Comparison of ENCODE assay signal across 36 cellular contexts in the genomic region with DNA sequence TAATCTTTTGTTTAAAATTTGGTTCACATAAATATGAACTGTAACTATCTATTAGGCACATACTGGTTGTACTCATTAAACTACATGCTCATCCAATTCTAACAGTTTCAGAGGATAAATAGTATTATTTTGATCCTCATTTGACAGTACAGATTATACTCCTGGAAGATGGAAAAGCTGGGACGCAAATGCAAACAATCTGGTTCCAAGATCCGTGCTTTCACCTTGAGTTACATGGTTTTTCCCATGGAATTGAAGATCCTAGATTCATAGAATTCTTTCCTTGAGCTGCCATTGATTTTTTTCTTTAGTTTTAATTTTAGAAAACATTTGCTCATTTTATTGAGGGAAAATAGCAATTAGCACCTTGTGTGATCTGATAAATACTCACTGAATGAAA.
DNase-seq lines count a peak whose midpoint lies in the region; FAIRE-seq and TF ChIP-seq lines count a peak whose summit lies in the region.
"Had no signal": no experiment of that assay in that cellular context is flagged by ENCODE, and none has a peak within 500 bp of the region (broad histone marks: within the 10 kb centered on the region; RNA-seq: fewer than 3 reads in every experiment).

No MANE protein-coding gene starts in this region.

- H3K36me3 ChIP-seq in neural cell (ENCODE audit: insufficient read depth, low read length) (no peaks in the 10 kb centered on the region), neural progenitor cell (no peaks in the 10 kb centered on the region), left ventricle myocardium inferior (no peaks in the 10 kb centered on the region)
- H3K36me3 ChIP-seq: BE2C; BLaER1; BLaER1 treated with 17β-estradiol and CSF1 and Interleukin-3, amounts not matched to agents 10 nM and 100 nM had no signal

- peak overlapping the region; percentile 53 for H3K4me2 ChIP-seq in neural cell (ENCODE audit: low read length)
- H3K4me2 ChIP-seq in neural progenitor cell, result peak overlapping the region; percentile 25
- H3K4me2 ChIP-seq: A549, BLaER1 had no signal

- DNase-seq in NCI-H82 (lab: John Stamatoyannopoulos, UW) (peak; percentile 20), NCI-H82 treated with DMSO at 0.1 percent for 48 hours (lab: John Stamatoyannopoulos, UW; ENCODE audit: unreplicated experiment) (no peak), neural progenitor cell (ENCODE audit: low spot score) (no peak), DMS 273 (lab: John Stamatoyannopoulos, UW; ENCODE audit: unreplicated experiment) (no peak), left ventricle myocardium inferior (no peak)
- no peak for DNase-seq in activated naive CD8-positive, alpha-beta T cell treated with anti-CD3 and anti-CD28 coated beads for 36 hours
- DNase-seq: 8988T; ACHN; AML-193; BE2C; C1 segment of cervical spinal cord; Caco-2; Calu3; CD4-positive, alpha-beta memory T cell; CD4-positive, alpha-beta T cell; CD4-positive, CD25-positive, alpha-beta regulatory T cell; CD8-positive, alpha-beta memory T cell; CD8-positive, alpha-beta T cell; COR-L47; DMS 273 treated with DMSO at 0.1 percent for 48 hours; DMS153; DMS53; DMS79; DMS79 treated with DMSO at 0.1 percent for 48 hours; DND-41; EL had no signal

- no peaks in the 10 kb centered on the region for H3K36me3 Mint-ChIP-seq in neural progenitor cell
- no peaks in the 10 kb centered on the region for H3K36me3 Mint-ChIP-seq in activated naive CD8-positive, alpha-beta T cell treated with anti-CD3 and anti-CD28 coated beads for 36 hours
- H3K36me3 Mint-ChIP-seq: CD14-positive monocyte; CD4-positive, alpha-beta memory T cell; CD4-positive, CD25-positive, alpha-beta regulatory T cell; CD8-positive, alpha-beta memory T cell; CD8-positive, alpha-beta T cell had no signal

- no peak for TF ChIP-seq EP300 in neural cell (conservative IDR thresholded peaks at IDR 0.05; ENCODE audit: poor library complexity, severe bottlenecking)

- FAIRE-seq in islet of Langerhans (lab: Jason Lieb, UNC), result peak; percentile 5
- FAIRE-seq: A204.1, A549 had no signal

- H3K9me3 Mint-ChIP-seq in neural progenitor cell, result no peaks in the 10 kb centered on the region
- H3K9me3 Mint-ChIP-seq in activated naive CD8-positive, alpha-beta T cell treated with anti-CD3 and anti-CD28 coated beads for 36 hours, result no peaks in the 10 kb centered on the region
- H3K9me3 Mint-ChIP-seq: CD4-positive, alpha-beta T cell had no signal

- no peak overlapping the region for H3K4me3 Mint-ChIP-seq in neural progenitor cell
- H3K4me3 Mint-ChIP-seq in activated naive CD8-positive, alpha-beta T cell treated with anti-CD3 and anti-CD28 coated beads for 36 hours, result no peak overlapping the region
- H3K4me3 Mint-ChIP-seq: B cell; CD14-positive monocyte; CD4-positive, alpha-beta memory T cell; CD4-positive, alpha-beta T cell; CD4-positive, CD25-positive, alpha-beta regulatory T cell; CD8-positive, alpha-beta memory T cell; CD8-positive, alpha-beta T cell had no signal

- H3K4me3 ChIP-seq in neural cell (ENCODE audit: low read length), result peak overlapping the region; percentile 27
- H3K4me3 ChIP-seq in neural progenitor cell, result no peak overlapping the region
- H3K4me3 ChIP-seq in left ventricle myocardium inferior, result no peak overlapping the region
- H3K4me3 ChIP-seq: A549; BLaER1; BLaER1 treated with 17β-estradiol and CSF1 and Interleukin-3, amounts not matched to agents 10 nM and 100 nM had no signal

- no peaks in the 10 kb centered on the region for H3K9me2 ChIP-seq in neural cell (ENCODE audit: insufficient read depth, low read length)

- peak overlapping the region; percentile 37 for H3K9ac ChIP-seq in neural cell (ENCODE audit: low read length)
- no peak overlapping the region for H3K9ac ChIP-seq in neural progenitor cell
- H3K9ac ChIP-seq: BLaER1; BLaER1 treated with 17β-estradiol and CSF1 and Interleukin-3, amounts not matched to agents 10 nM and 100 nM had no signal

- H3K4me1 Mint-ChIP-seq in neural progenitor cell, result no peaks in the 10 kb centered on the region
- H3K4me1 Mint-ChIP-seq in activated naive CD8-positive, alpha-beta T cell treated with anti-CD3 and anti-CD28 coated beads for 36 hours, result no peaks in the 10 kb centered on the region
- H3K4me1 Mint-ChIP-seq: B cell; CD4-positive, alpha-beta memory T cell; CD4-positive, CD25-positive, alpha-beta regulatory T cell; CD8-positive, alpha-beta memory T cell had no signal

- H4K20me1 ChIP-seq in neural cell (ENCODE audit: insufficient read depth) (no peaks in the 10 kb centered on the region), neural progenitor cell (ENCODE audit: low read depth) (no peaks in the 10 kb centered on the region)
- H4K20me1 ChIP-seq: BLaER1; BLaER1 treated with 17β-estradiol and CSF1 and Interleukin-3, amounts not matched to agents 10 nM and 100 nM had no signal

- no peak for TF ChIP-seq RAD21 in neural cell (conservative IDR thresholded peaks at IDR 0.05)

- H3K79me2 ChIP-seq in neural cell (replicated peaks; ENCODE audit: insufficient read depth, low read length), result no peaks in the 10 kb centered on the region
- no peaks in the 10 kb centered on the region for H3K79me2 ChIP-seq in neural progenitor cell (ENCODE audit: low read depth)

- H3K27me3 Mint-ChIP-seq in neural progenitor cell (ENCODE audit: insufficient read depth, low read depth), result no peaks in the 10 kb centered on the region
- no peaks in the 10 kb centered on the region for H3K27me3 Mint-ChIP-seq in activated naive CD8-positive, alpha-beta T cell treated with anti-CD3 and anti-CD28 coated beads for 36 hours
- H3K27me3 Mint-ChIP-seq: B cell; CD4-positive, alpha-beta memory T cell; CD4-positive, alpha-beta T cell; CD4-positive, CD25-positive, alpha-beta regulatory T cell; CD8-positive, alpha-beta memory T cell had no signal

- H3K27ac ChIP-seq in neural cell (ENCODE audit: low read length) (peak overlapping the region; percentile 87), neural progenitor cell (no peak overlapping the region), left ventricle myocardium inferior (replicated peaks) (no peak overlapping the region)
- H3K27ac ChIP-seq: 22Rv1; A549; BLaER1; BLaER1 treated with 17β-estradiol and CSF1 and Interleukin-3, amounts not matched to agents 10 nM and 100 nM; C4-2B had no signal

- no peaks in the 10 kb centered on the region for H3F3A ChIP-seq in neural cell (ENCODE audit: insufficient read depth, low read length, poor library complexity, severe bottlenecking)
- peaks cover 25% of the 10 kb centered on the region for H3F3A ChIP-seq in neural progenitor cell (ENCODE audit: low read depth)

- intact Hi-C loops in left ventricle myocardium inferior (cut with micrococcal nuclease), result no loop called here

- H3K27me3 ChIP-seq in neural cell (ENCODE audit: insufficient read depth, low read depth, low read length) (no peaks in the 10 kb centered on the region), neural progenitor cell (no peaks in the 10 kb centered on the region), left ventricle myocardium inferior (ENCODE audit: low read depth) (no peaks in the 10 kb centered on the region)
- H3K27me3 ChIP-seq: BE2C; BLaER1; BLaER1 treated with 17β-estradiol and CSF1 and Interleukin-3, amounts not matched to agents 10 nM and 100 nM had no signal

- H3K4me1 ChIP-seq in neural progenitor cell (peaks cover 14% of the 10 kb centered on the region), left ventricle myocardium inferior (peaks cover 10% of the 10 kb centered on the region)
- H3K4me1 ChIP-seq: A549, BE2C, Caco-2 had no signal

- H3K9me3 ChIP-seq in neural cell (ENCODE audit: low read length) (no peaks in the 10 kb centered on the region), neural progenitor cell (ENCODE audit: low read depth) (no peaks in the 10 kb centered on the region), left ventricle myocardium inferior (replicated peaks) (no peaks in the 10 kb centered on the region)
- H3K9me3 ChIP-seq: A549, BE2C, BLaER1, Caco-2 had no signal

- H2AFZ ChIP-seq in neural cell (ENCODE audit: low read depth, low read length), result no peak overlapping the region
- no peak overlapping the region for H2AFZ ChIP-seq in neural progenitor cell (replicated peaks)

- TF ChIP-seq CTCF in neural cell (IDR thresholded peaks at IDR 0.05; ENCODE audit: poor library complexity, severe bottlenecking), result no peak
- no peak for TF ChIP-seq CTCF in neural progenitor cell (IDR thresholded peaks at IDR 0.05)
- no peak for TF ChIP-seq CTCF in left ventricle myocardium inferior (IDR thresholded peaks at IDR 0.05; ENCODE audit: borderline replicate concordance)

- no peak overlapping the region for H3K27ac Mint-ChIP-seq in neural progenitor cell
- H3K27ac Mint-ChIP-seq in activated naive CD8-positive, alpha-beta T cell treated with anti-CD3 and anti-CD28 coated beads for 36 hours, result no peak overlapping the region
- H3K27ac Mint-ChIP-seq: B cell; CD14-positive monocyte; CD4-positive, alpha-beta memory T cell; CD4-positive, alpha-beta T cell; CD4-positive, CD25-positive, alpha-beta regulatory T cell; CD8-positive, alpha-beta memory T cell; CD8-positive, alpha-beta T cell had no signal

TF ChIP-seq in neural cell, 6 proteins besides CTCF, POLR2A, EP300 and RAD21:
- TF ChIP-seq, protein P1, sequence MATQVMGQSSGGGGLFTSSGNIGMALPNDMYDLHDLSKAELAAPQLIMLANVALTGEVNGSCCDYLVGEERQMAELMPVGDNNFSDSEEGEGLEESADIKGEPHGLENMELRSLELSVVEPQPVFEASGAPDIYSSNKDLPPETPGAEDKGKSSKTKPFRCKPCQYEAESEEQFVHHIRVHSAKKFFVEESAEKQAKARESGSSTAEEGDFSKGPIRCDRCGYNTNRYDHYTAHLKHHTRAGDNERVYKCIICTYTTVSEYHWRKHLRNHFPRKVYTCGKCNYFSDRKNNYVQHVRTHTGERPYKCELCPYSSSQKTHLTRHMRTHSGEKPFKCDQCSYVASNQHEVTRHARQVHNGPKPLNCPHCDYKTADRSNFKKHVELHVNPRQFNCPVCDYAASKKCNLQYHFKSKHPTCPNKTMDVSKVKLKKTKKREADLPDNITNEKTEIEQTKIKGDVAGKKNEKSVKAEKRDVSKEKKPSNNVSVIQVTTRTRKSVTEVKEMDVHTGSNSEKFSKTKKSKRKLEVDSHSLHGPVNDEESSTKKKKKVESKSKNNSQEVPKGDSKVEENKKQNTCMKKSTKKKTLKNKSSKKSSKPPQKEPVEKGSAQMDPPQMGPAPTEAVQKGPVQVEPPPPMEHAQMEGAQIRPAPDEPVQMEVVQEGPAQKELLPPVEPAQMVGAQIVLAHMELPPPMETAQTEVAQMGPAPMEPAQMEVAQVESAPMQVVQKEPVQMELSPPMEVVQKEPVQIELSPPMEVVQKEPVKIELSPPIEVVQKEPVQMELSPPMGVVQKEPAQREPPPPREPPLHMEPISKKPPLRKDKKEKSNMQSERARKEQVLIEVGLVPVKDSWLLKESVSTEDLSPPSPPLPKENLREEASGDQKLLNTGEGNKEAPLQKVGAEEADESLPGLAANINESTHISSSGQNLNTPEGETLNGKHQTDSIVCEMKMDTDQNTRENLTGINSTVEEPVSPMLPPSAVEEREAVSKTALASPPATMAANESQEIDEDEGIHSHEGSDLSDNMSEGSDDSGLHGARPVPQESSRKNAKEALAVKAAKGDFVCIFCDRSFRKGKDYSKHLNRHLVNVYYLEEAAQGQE (IDR thresholded peaks at IDR 0.05; ENCODE audit: borderline replicate concordance), result peak; percentile 98
- no peak for TF ChIP-seq MXI1 (conservative IDR thresholded peaks at IDR 0.05; ENCODE audit: poor library complexity, severe bottlenecking)
TF ChIP-seq in neural cell: peak in this region for 1.
